ENCODE assay signal across 1 cellular context in the genomic region with DNA sequence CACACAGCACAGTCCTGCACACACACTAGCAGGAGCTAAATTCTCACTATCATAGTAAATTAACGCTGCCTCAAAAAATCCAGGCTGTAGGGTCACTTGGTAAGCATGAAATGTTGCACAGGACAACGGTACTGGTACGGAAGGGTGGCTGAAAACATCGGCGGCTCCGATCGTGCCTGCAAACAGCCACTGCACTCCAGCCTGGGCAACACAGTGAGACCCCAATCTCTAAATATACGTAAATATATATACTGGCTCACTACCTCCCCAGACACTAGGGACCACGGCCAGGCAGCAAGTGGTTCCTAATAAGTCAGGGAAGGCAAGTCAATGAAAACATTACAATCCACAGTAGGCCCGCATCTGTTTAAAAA.
TF ChIP-seq lines count a peak whose summit lies in the region.

No MANE protein-coding gene starts in this region.

TF ChIP-seq in H1, 55 proteins besides CTCF, POLR2A, EP300 and RAD21 (continued from another document):
- TF ChIP-seq RFX5 (IDR thresholded peaks at IDR 0.05; ENCODE audit: borderline replicate concordance, low read depth, low read length) (no peak), NANOG (IDR thresholded peaks at IDR 0.05; ENCODE audit: insufficient read depth, low read depth, low read length, poor library complexity, severe bottlenecking) (no peak), FOSL1 (IDR thresholded peaks at IDR 0.05; ENCODE audit: insufficient read depth, low read depth, low read length) (no peak), CBX8 (IDR thresholded peaks at IDR 0.05; ENCODE audit: borderline replicate concordance, low read depth, low read length) (no peak), CHD2 (IDR thresholded peaks at IDR 0.05; ENCODE audit: low read length) (no peak), MAFK (IDR thresholded peaks at IDR 0.05; ENCODE audit: low read depth, low read length) (no peak), YY1 (IDR thresholded peaks at IDR 0.05; ENCODE audit: low read depth, low read length) (no peak), EGR1 (IDR thresholded peaks at IDR 0.05; ENCODE audit: borderline replicate concordance, low read depth, low read length) (no peak), SP4 (IDR thresholded peaks at IDR 0.05; ENCODE audit: low read length) (no peak), SAP30 (IDR thresholded peaks at IDR 0.05; ENCODE audit: insufficient read depth, insufficient replicate concordance, low read length) (no peak)
- TF ChIP-seq, protein P1, sequence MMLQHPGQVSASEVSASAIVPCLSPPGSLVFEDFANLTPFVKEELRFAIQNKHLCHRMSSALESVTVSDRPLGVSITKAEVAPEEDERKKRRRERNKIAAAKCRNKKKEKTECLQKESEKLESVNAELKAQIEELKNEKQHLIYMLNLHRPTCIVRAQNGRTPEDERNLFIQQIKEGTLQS (IDR thresholded peaks at IDR 0.05; ENCODE audit: insufficient read depth, low read depth, low read length), result no peak
